In genomic region chr7:131745645-131746248, GRCh38 we compare ENCODE assay signal across 1 cellular context.
TF ChIP-seq lines count a peak whose summit lies in the region.

No MANE protein-coding gene starts in this region.

TF ChIP-seq in WTC11, 78 proteins besides CTCF, POLR2A, EP300 and RAD21 (continued from another document):
- no peak for TF ChIP-seq E2F5 (CRISPR knock-in tag; IDR thresholded peaks at IDR 0.05)
- TF ChIP-seq JUN (CRISPR knock-in tag; IDR thresholded peaks at IDR 0.05): peak; percentile 62; the same call in 1 of the 2 replicates
- no peak for TF ChIP-seq RELA (CRISPR knock-in tag; IDR thresholded peaks at IDR 0.05; ENCODE audit: borderline replicate concordance)
- TF ChIP-seq ETV6 (CRISPR knock-in tag; IDR thresholded peaks at IDR 0.05): peak; percentile 58; the same call in 1 of the 2 replicates
- peak; percentile 65; the same call in 1 of the 2 replicates for TF ChIP-seq FOXK1 (CRISPR knock-in tag; IDR thresholded peaks at IDR 0.05)
